Comparison of ENCODE assay signal across 1 cellular context in the genomic region with DNA sequence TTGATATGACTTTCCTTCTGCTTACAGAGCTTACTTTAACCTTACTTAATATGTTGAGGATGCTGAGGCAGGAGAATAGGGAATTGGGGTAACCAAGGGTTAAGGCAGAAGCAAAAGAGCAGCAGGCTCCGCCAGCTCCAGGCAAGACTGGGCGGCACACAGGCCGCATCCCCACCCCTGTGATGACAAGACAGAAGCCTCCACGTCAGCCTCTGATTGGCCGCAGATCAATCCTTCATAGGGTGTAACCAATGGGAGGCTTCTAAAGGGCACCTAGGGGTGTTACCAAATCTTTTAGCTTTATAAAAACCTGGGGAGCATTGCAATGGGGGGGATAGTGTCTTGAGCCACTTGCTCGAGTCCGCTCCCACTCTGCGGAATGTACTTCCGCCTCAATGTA.
TF ChIP-seq lines count a peak whose summit lies in the region.

No MANE protein-coding gene starts in this region.

TF ChIP-seq in HepG2, 621 proteins besides CTCF, POLR2A, EP300 and RAD21:
- TF ChIP-seq, protein P1, sequence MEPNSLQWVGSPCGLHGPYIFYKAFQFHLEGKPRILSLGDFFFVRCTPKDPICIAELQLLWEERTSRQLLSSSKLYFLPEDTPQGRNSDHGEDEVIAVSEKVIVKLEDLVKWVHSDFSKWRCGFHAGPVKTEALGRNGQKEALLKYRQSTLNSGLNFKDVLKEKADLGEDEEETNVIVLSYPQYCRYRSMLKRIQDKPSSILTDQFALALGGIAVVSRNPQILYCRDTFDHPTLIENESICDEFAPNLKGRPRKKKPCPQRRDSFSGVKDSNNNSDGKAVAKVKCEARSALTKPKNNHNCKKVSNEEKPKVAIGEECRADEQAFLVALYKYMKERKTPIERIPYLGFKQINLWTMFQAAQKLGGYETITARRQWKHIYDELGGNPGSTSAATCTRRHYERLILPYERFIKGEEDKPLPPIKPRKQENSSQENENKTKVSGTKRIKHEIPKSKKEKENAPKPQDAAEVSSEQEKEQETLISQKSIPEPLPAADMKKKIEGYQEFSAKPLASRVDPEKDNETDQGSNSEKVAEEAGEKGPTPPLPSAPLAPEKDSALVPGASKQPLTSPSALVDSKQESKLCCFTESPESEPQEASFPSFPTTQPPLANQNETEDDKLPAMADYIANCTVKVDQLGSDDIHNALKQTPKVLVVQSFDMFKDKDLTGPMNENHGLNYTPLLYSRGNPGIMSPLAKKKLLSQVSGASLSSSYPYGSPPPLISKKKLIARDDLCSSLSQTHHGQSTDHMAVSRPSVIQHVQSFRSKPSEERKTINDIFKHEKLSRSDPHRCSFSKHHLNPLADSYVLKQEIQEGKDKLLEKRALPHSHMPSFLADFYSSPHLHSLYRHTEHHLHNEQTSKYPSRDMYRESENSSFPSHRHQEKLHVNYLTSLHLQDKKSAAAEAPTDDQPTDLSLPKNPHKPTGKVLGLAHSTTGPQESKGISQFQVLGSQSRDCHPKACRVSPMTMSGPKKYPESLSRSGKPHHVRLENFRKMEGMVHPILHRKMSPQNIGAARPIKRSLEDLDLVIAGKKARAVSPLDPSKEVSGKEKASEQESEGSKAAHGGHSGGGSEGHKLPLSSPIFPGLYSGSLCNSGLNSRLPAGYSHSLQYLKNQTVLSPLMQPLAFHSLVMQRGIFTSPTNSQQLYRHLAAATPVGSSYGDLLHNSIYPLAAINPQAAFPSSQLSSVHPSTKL (CRISPR knock-in tag; IDR thresholded peaks at IDR 0.05) = no peak
- no peak for TF ChIP-seq SMARCE1 (IDR thresholded peaks at IDR 0.05; ENCODE audit: borderline replicate concordance)
- TF ChIP-seq NFYB (CRISPR knock-in tag; IDR thresholded peaks at IDR 0.05) = peak; percentile 59
- TF ChIP-seq ZNF441 (CRISPR knock-in tag; IDR thresholded peaks at IDR 0.05; ENCODE audit: borderline replicate concordance) = no peak
- no peak for TF ChIP-seq CEBPB (IDR thresholded peaks at IDR 0.05; ENCODE audit: borderline replicate concordance, low read depth, low read length)
- no peak for TF ChIP-seq TEAD2 (CRISPR knock-in tag; IDR thresholded peaks at IDR 0.05)
- TF ChIP-seq RXRB (CRISPR knock-in tag; IDR thresholded peaks at IDR 0.05; ENCODE audit: borderline replicate concordance) = no peak
- TF ChIP-seq GLI4 (CRISPR knock-in tag; IDR thresholded peaks at IDR 0.05; ENCODE audit: borderline replicate concordance) = no peak
- TF ChIP-seq SUZ12 (IDR thresholded peaks at IDR 0.05; ENCODE audit: low read depth, low read length) = no peak
- no peak for TF ChIP-seq EEA1 (CRISPR knock-in tag; IDR thresholded peaks at IDR 0.05; ENCODE audit: borderline replicate concordance)
- TF ChIP-seq ZNF550 (CRISPR knock-in tag; IDR thresholded peaks at IDR 0.05; ENCODE audit: borderline replicate concordance) = no peak
- no peak for TF ChIP-seq JUN (CRISPR knock-in tag; IDR thresholded peaks at IDR 0.05)
- TF ChIP-seq NFYC (CRISPR knock-in tag; IDR thresholded peaks at IDR 0.05) = peak; percentile 62
